ENCODE assay signal across 1 cellular context in the genomic region with DNA sequence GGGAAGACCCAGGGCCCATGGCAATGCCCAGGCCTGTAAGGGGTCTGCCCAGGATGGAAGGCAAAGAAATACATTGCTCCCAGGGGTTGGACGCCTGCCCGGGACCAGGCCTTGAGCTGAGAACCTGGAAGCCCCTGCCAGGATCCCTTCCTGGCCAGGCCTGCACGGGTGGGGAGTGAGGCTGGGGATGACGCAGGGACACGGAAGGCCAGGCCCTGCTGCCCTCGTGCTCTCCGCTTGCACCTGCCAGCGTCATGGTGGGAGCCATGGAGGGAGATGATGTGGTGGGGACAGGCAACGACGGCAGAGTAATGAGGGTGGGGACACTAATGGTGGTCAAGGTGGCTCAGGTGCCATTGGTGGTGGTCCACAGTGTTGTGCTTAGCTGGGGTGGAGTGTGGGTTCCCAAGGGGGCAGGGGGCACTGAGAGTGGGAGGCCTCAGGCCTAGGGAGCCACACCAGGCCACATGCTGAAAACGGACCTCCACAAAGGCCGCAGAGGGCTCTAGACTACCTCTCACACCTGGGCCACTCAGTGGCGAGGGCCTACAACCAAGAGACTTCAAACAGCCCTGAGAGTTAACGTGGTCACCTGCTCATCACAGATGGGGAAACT.
TF ChIP-seq lines count a peak whose summit lies in the region.

No MANE protein-coding gene starts in this region.

TF ChIP-seq in GM23338, 12 proteins besides CTCF, POLR2A, EP300 and RAD21:
- TF ChIP-seq ZNF114 (CRISPR knock-in tag; IDR thresholded peaks at IDR 0.05), result no peak
- TF ChIP-seq POLR2AphosphoS5 (IDR thresholded peaks at IDR 0.05; ENCODE audit: low read depth), result no peak
- TF ChIP-seq NANOG (IDR thresholded peaks at IDR 0.05; ENCODE audit: borderline replicate concordance), result no peak
- TF ChIP-seq EZH2 (IDR thresholded peaks at IDR 0.05; ENCODE audit: low read depth, unreplicated experiment), result no peak
- no peak for TF ChIP-seq ZNF331 (CRISPR knock-in tag; IDR thresholded peaks at IDR 0.05; ENCODE audit: low read depth)
- no peak for TF ChIP-seq REST (IDR thresholded peaks at IDR 0.05; ENCODE audit: unreplicated experiment)
- no peak for TF ChIP-seq STAT1 (IDR thresholded peaks at IDR 0.05; ENCODE audit: unreplicated experiment)
- no peak for TF ChIP-seq CREB1 (CRISPR knock-in tag; IDR thresholded peaks at IDR 0.05; ENCODE audit: low read depth)
- TF ChIP-seq JUNB (IDR thresholded peaks at IDR 0.05; ENCODE audit: unreplicated experiment), result no peak
- TF ChIP-seq ETS1 (IDR thresholded peaks at IDR 0.05), result no peak
- no peak for TF ChIP-seq ZNF462 (CRISPR knock-in tag; IDR thresholded peaks at IDR 0.05)
- TF ChIP-seq EZH2phosphoT487 (IDR thresholded peaks at IDR 0.05; ENCODE audit: unreplicated experiment), result no peak
